ENCODE assay signal across 17 cellular contexts in the genomic region with DNA sequence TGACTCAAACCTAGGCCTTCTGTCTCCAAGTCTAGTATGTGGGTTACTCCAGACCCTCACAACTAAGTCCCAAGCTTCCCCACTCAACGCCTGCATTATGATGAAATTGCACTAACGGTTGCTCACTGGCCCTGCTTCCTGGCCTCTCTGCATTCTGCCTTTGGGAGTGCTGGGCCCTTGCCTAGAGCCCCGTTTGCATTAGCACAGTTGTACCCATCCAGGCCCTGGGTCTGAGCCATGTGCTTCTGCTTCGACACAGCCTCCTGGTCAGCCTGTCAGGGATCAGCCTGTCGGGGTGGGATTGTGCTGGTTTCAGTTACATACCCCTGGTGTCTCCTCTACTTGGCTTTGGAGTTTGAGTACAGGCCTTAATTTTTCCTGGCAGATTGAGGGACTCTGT.
"Had no signal": no experiment of that assay in that cellular context is flagged by ENCODE, and none has a peak within 500 bp of the region (broad histone marks: within the 10 kb centered on the region; RNA-seq: fewer than 3 reads in every experiment).

No MANE protein-coding gene starts in this region.

- H3K4me3 Mint-ChIP-seq: activated T-cell treated with anti-CD3 and anti-CD28 coated beads, Interleukin-2, amount 50 U/mL, for 4 hours; dendritic cell treated with granulocyte-macrophage colony-stimulating factor and Interleukin-4, amounts not matched to agents 40 ng/mL and 50 ng/mL, for 4 days; immature natural killer cell; nephron; stimulated activated naive CD8-positive, alpha-beta T cell treated with anti-CD3 and anti-CD28 coated beads, Interleukin-15, amount 100 ng/mL, for 72 hours; T-helper 2 cell treated with Interferon-gamma antibody and Interleukin-4, amounts not matched to agents 5 μg/mL and 100 μg/mL, for 36 hours had no signal

- H3K27me3 ChIP-seq: body of pancreas, ovary, testis had no signal

- H3K9me3 Mint-ChIP-seq: activated naive CD4-positive, alpha-beta T cell treated with anti-CD3 and anti-CD28 coated beads, Interleukin-2, amount 50 U/mL, for 72 hours; activated T-cell treated with anti-CD3 and anti-CD28 coated beads, Interleukin-2, amount 50 U/mL, for 4 hours; dendritic cell treated with granulocyte-macrophage colony-stimulating factor and Interleukin-4, amounts not matched to agents 40 ng/mL and 50 ng/mL, for 4 days; immature natural killer cell; nephron; stimulated activated naive CD8-positive, alpha-beta T cell treated with anti-CD3 and anti-CD28 coated beads, Interleukin-15, amount 100 ng/mL, for 72 hours; T-helper 2 cell treated with Interferon-gamma antibody and Interleukin-4, amounts not matched to agents 5 μg/mL and 100 μg/mL, for 36 hours had no signal

- H3K4me1 ChIP-seq: testis had no signal

- H3K9me3 ChIP-seq: body of pancreas, ovary, testis had no signal

- ATAC-seq: activated naive CD4-positive, alpha-beta T cell treated with anti-CD3 and anti-CD28 coated beads, Interleukin-2, amount 50 U/mL, for 72 hours; activated T-cell treated with anti-CD3 and anti-CD28 coated beads, Interleukin-2, amount 50 U/mL, for 4 hours; body of pancreas; stimulated activated naive CD8-positive, alpha-beta T cell treated with anti-CD3 and anti-CD28 coated beads, Interleukin-15, amount 100 ng/mL, for 72 hours had no signal

- H3K27ac Mint-ChIP-seq: dendritic cell treated with granulocyte-macrophage colony-stimulating factor and Interleukin-4, amounts not matched to agents 40 ng/mL and 50 ng/mL, for 4 days; nephron; T-helper 2 cell treated with Interferon-gamma antibody and Interleukin-4, amounts not matched to agents 5 μg/mL and 100 μg/mL, for 36 hours had no signal

- H3K27ac ChIP-seq: body of pancreas, ovary, testis had no signal

- H3K4me3 ChIP-seq: body of pancreas, ovary, testis had no signal

- DNase-seq: activated CD4-positive, alpha-beta T cell treated with anti-CD3 and anti-CD28 coated beads, Interleukin-2, amount 50 U/mL, for 4 hours; activated CD4-positive, CD25-positive, alpha-beta regulatory T cell treated with anti-CD3 and anti-CD28 coated beads, Interleukin-2, amount 50 U/mL, for 72 hours; activated effector memory CD4-positive, alpha-beta T cell treated with anti-CD3 and anti-CD28 coated beads, Interleukin-2, amount 50 U/mL, for 16 hours; activated T-cell treated with anti-CD3 and anti-CD28 coated beads, Interleukin-2, amount 50 U/mL, for 4 hours; amniotic stem cell; body of pancreas; immature natural killer cell; mammary epithelial cell; ovary; stimulated activated CD4-positive, alpha-beta T cell treated with anti-CD3 and anti-CD28 coated beads, Interleukin-15, amount 100 ng/mL, for 24 hours; stimulated activated CD4-positive, alpha-beta T cell treated with anti-CD3 and anti-CD28 coated beads, Interleukin-4, amount 100 ng/mL, for 24 hours; stimulated activated naive CD8-positive, alpha-beta T cell treated with anti-CD3 and anti-CD28 coated beads, Interleukin-15, amount 100 ng/mL, for 72 hours; testis had no signal

- H3K36me3 ChIP-seq: ovary had no signal
